ENCODE assay signal across 1 cellular context in the genomic region with DNA sequence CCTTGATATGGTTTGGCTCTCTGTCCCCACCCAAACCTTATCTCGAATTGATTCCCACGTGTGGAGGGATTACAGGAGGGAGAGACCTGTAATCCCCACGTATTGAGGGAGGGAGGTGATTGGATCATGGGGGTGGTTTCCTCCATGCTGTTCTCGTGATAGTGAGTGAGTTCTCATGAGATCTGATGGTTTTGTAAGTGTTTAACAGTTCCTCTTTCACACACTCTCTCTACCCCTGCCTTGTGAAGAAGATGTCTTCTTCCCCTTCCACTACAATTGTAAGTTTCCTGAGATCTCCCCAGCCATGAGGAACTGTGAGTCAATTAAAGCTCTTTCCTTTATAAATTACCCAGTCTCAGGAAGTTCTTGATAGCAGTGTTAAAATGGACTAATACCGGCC. TPM values are rescaled to one million over a fixed set of nuclear protein-coding genes. Genes with fewer than 3 reads are reported as not detected.
"Had no signal": no experiment of that assay in that cellular context is flagged by ENCODE, and none has a peak within 500 bp of the region (broad histone marks: within the 10 kb centered on the region; RNA-seq: fewer than 3 reads in every experiment).

No MANE protein-coding gene starts in this region.

RNA-seq across cellular contexts. Expression of a gene that starts 42.6 kb away (rescaled TPM):
- polyA plus RNA-seq: keratinocyte had no signal
